Comparison of ENCODE assay signal across 22 cellular contexts in genomic region chr19:30169196-30169900, GRCh38.
A peak's percentile ranks its signal among the peaks of the same experiment; 100 is the strongest.
DNase-seq lines count a peak whose midpoint lies in the region; ATAC-seq and TF ChIP-seq lines count a peak whose summit lies in the region.
"Had no signal": no experiment of that assay in that cellular context is flagged by ENCODE, and none has a peak within 500 bp of the region (broad histone marks: within the 10 kb centered on the region; RNA-seq: fewer than 3 reads in every experiment).

No MANE protein-coding gene starts in this region.

- no peaks in the 10 kb centered on the region for H3K9me3 ChIP-seq in uterus
- H3K9me3 ChIP-seq: BE2C had no signal

- H3K27me3 ChIP-seq in uterus: no peaks in the 10 kb centered on the region
- H3K27me3 ChIP-seq: BE2C had no signal

- no peaks in the 10 kb centered on the region for H3K4me1 ChIP-seq in uterus
- H3K4me1 ChIP-seq: BE2C had no signal

- no peak for TF ChIP-seq POLR2A in uterus (IDR thresholded peaks at IDR 0.05)

- intact Hi-C loops in activated T-helper 1 cell treated with anti-CD3 and anti-CD28 coated beads, Interleukin-12 subunit alpha, Interleukin-12 subunit beta, Interleukin-2, Interleukin-4 antibody, amounts not matched to agents 30 ng/mL and 10 ng/mL and 1 ng/mL, durations not matched to agents 14 hours and 24 hours and 36 hours (cut with micrococcal nuclease): no loop called here
- intact Hi-C loops in uterus (cut with DNase I; ENCODE audit: low total_unique reads): no loop called here

- no peaks in the 10 kb centered on the region for H3K36me3 ChIP-seq in uterus
- H3K36me3 ChIP-seq: BE2C had no signal

- H3K36me3 Mint-ChIP-seq in chondrocyte (ENCODE audit: low read depth): no peaks in the 10 kb centered on the region
- no peaks in the 10 kb centered on the region for H3K36me3 Mint-ChIP-seq in activated T-helper 1 cell treated with anti-CD3 and anti-CD28 coated beads, Interleukin-12 subunit alpha, Interleukin-12 subunit beta, Interleukin-2, Interleukin-4 antibody, amounts not matched to agents 30 ng/mL and 10 ng/mL and 1 ng/mL, durations not matched to agents 14 hours and 24 hours and 36 hours (ENCODE audit: low read depth)
- H3K36me3 Mint-ChIP-seq: CD4-positive, CD25-positive, alpha-beta regulatory T cell; CD8-positive, alpha-beta memory T cell had no signal

- no peaks in the 10 kb centered on the region for H3K4me1 Mint-ChIP-seq in chondrocyte (ENCODE audit: low read depth)
- H3K4me1 Mint-ChIP-seq in activated T-helper 1 cell treated with anti-CD3 and anti-CD28 coated beads, Interleukin-12 subunit alpha, Interleukin-12 subunit beta, Interleukin-2, Interleukin-4 antibody, amounts not matched to agents 30 ng/mL and 10 ng/mL and 1 ng/mL, durations not matched to agents 14 hours and 24 hours and 36 hours (ENCODE audit: low read depth): no peaks in the 10 kb centered on the region
- H3K4me1 Mint-ChIP-seq: CD4-positive, CD25-positive, alpha-beta regulatory T cell; CD8-positive, alpha-beta memory T cell had no signal

- DNase-seq in chondrocyte (ENCODE audit: low spot score) (peak; percentile 67), islet precursor cell (peak; percentile 32), mesenteric fat pad (ENCODE audit: low spot score) (peak; percentile 64), anterior cingulate cortex (lab: John Stamatoyannopoulos, UW) (no peak), uterus (no peak)
- no peak for DNase-seq in activated T-helper 1 cell treated with anti-CD3 and anti-CD28 coated beads, Interleukin-12 subunit alpha, Interleukin-12 subunit beta, Interleukin-2, Interleukin-4 antibody, amounts not matched to agents 30 ng/mL and 10 ng/mL and 1 ng/mL, durations not matched to agents 14 hours and 24 hours and 36 hours (ENCODE audit: low spot score)
- DNase-seq: ACHN; BE2C; C1 segment of cervical spinal cord; CD4-positive, CD25-positive, alpha-beta regulatory T cell; CD8-positive, alpha-beta memory T cell; COR-L47; DMS 273 treated with DMSO at 0.1 percent for 48 hours; DMS53; DND-41; EL; GM23248; HFFc6; IMR-90 had no signal

- no peak overlapping the region for H3K27ac ChIP-seq in uterus
- H3K27ac ChIP-seq: GM23248 had no signal

- no peak for ATAC-seq in HG03095 (IDR thresholded peaks at IDR 0.05; ENCODE audit: unreplicated experiment)
- ATAC-seq: GM12878, HCT116 had no signal

- no peaks in the 10 kb centered on the region for H3K27me3 Mint-ChIP-seq in chondrocyte (ENCODE audit: low read depth)
- no peaks in the 10 kb centered on the region for H3K27me3 Mint-ChIP-seq in activated T-helper 1 cell treated with anti-CD3 and anti-CD28 coated beads, Interleukin-12 subunit alpha, Interleukin-12 subunit beta, Interleukin-2, Interleukin-4 antibody, amounts not matched to agents 30 ng/mL and 10 ng/mL and 1 ng/mL, durations not matched to agents 14 hours and 24 hours and 36 hours (ENCODE audit: insufficient read depth)
- H3K27me3 Mint-ChIP-seq: CD4-positive, CD25-positive, alpha-beta regulatory T cell had no signal

- H3K27ac Mint-ChIP-seq in chondrocyte (ENCODE audit: unreplicated experiment): no peak overlapping the region
- H3K27ac Mint-ChIP-seq in activated T-helper 1 cell treated with anti-CD3 and anti-CD28 coated beads, Interleukin-12 subunit alpha, Interleukin-12 subunit beta, Interleukin-2, Interleukin-4 antibody, amounts not matched to agents 30 ng/mL and 10 ng/mL and 1 ng/mL, durations not matched to agents 14 hours and 24 hours and 36 hours: no peak overlapping the region
- H3K27ac Mint-ChIP-seq: CD8-positive, alpha-beta memory T cell; HFFc6 had no signal

- no peak overlapping the region for H3K4me3 ChIP-seq in uterus
- H3K4me3 ChIP-seq: GM12878, GM23248 had no signal

- peaks cover 5% of the 10 kb centered on the region for H3K9me3 Mint-ChIP-seq in chondrocyte (ENCODE audit: low read depth)
- H3K9me3 Mint-ChIP-seq in activated T-helper 1 cell treated with anti-CD3 and anti-CD28 coated beads, Interleukin-12 subunit alpha, Interleukin-12 subunit beta, Interleukin-2, Interleukin-4 antibody, amounts not matched to agents 30 ng/mL and 10 ng/mL and 1 ng/mL, durations not matched to agents 14 hours and 24 hours and 36 hours: no peaks in the 10 kb centered on the region
- H3K9me3 Mint-ChIP-seq: CD8-positive, alpha-beta memory T cell had no signal

- TF ChIP-seq CTCF in chondrocyte (IDR thresholded peaks at IDR 0.05) (no peak), uterus (IDR thresholded peaks at IDR 0.05) (no peak)

- no peak overlapping the region for H3K4me3 Mint-ChIP-seq in chondrocyte (ENCODE audit: unreplicated experiment)
- no peak overlapping the region for H3K4me3 Mint-ChIP-seq in activated T-helper 1 cell treated with anti-CD3 and anti-CD28 coated beads, Interleukin-12 subunit alpha, Interleukin-12 subunit beta, Interleukin-2, Interleukin-4 antibody, amounts not matched to agents 30 ng/mL and 10 ng/mL and 1 ng/mL, durations not matched to agents 14 hours and 24 hours and 36 hours
- H3K4me3 Mint-ChIP-seq: CD4-positive, CD25-positive, alpha-beta regulatory T cell; CD8-positive, alpha-beta memory T cell; HFFc6 had no signal

Comparison
In these comparisons a context has a peak if more than half of its experiments do, and no peak if none do; other contexts are left out.
1. DNase-seq: peak in chondrocyte (single experiment), islet precursor cell (single experiment) and mesenteric fat pad (single experiment); none in activated T-helper 1 cell treated with anti-CD3 and anti-CD28 coated beads, Interleukin-12 subunit alpha, Interleukin-12 subunit beta, Interleukin-2, Interleukin-4 antibody, amounts not matched to agents 30 ng/mL and 10 ng/mL and 1 ng/mL, durations not matched to agents 14 hours and 24 hours and 36 hours (single experiment), anterior cingulate cortex (0 of 58) and uterus (0 of 2).